ENCODE assay signal across 8 cellular contexts in the genomic region with DNA sequence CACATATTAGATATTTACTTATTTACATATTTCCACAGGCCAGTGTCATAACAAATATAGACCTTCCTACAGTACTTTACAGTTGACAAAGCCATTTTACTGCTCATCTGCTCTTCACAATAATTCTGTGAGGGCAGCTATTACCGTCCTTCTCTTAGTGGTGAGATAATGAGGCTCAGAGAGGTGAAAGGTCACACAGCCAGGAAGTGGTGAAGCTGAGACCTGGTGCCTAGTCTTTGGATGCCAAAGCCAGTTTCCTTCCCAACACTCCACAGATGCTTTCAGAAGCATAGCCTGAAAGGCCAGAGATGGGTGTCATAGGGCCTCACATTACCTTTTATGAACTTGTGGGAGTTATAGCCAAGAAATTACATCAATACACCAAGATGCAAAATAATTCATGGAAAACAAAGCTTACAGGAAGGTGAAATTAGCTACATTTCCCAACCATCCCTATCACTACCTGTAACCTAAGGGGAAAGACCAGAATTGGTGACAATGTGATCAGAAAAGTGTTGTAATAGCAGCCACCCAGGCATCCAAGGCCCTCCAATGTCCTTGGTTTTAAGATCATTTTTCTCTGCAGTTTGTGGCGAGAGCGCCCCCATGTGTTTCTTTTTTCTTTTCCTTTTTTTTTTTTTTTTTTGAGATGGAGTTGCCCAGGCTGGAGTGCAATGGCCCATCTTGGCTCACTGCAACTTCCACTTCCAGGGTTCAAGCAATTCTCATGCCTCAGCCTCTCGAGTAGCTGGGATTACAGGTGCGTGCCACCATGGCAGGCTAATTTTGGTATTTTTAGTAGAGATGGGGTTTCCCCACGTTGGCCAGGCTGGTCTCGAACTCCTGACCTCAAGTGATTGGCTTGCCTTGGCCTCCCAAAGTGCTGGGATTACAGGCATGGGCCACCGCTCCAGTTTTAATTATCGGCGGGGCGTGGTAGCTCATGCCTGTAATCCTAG. TPM values are rescaled to one million over a fixed set of nuclear protein-coding genes. Genes with fewer than 3 reads are reported as not detected.
DNase-seq lines count a peak whose midpoint lies in the region; ATAC-seq, FAIRE-seq and TF ChIP-seq lines count a peak whose summit lies in the region.

No MANE protein-coding gene starts in this region.

- no peaks in the 10 kb centered on the region for H3K79me2 ChIP-seq in OCI-LY3 (ENCODE audit: low read length)

- H3K9ac ChIP-seq in OCI-LY3 (ENCODE audit: low read length): no peak overlapping the region

- H3K4me2 ChIP-seq in OCI-LY3 (ENCODE audit: low read length): no peak overlapping the region

- no peaks in the 10 kb centered on the region for H4K20me1 ChIP-seq in OCI-LY3 (ENCODE audit: insufficient read depth, low read length)

- H3K27ac ChIP-seq in OCI-LY3 (ENCODE audit: low read length): no peak overlapping the region

- no peak overlapping the region for H3K4me3 ChIP-seq in GM12864 (ENCODE audit: low read depth, low read length)
- no peak overlapping the region for H3K4me3 ChIP-seq in OCI-LY3 (ENCODE audit: low read length)
- no peak overlapping the region for H3K4me3 ChIP-seq in epithelial cell of proximal tubule (ENCODE audit: low read depth, low read length)

- no peaks in the 10 kb centered on the region for H3K9me3 ChIP-seq in OCI-LY3 (ENCODE audit: insufficient read depth, low read length)

- H3K4me1 ChIP-seq in OCI-LY3 (ENCODE audit: low read length): no peaks in the 10 kb centered on the region

- FAIRE-seq in urothelium cell line (lab: Jason Lieb, UNC): no peak

- ATAC-seq in HG02571 (IDR thresholded peaks at IDR 0.05; ENCODE audit: unreplicated experiment): no peak

- DNase-seq in AG09319 (ENCODE audit: extremely low read depth, low read depth) (no peak), GM12864 (ENCODE audit: low read depth) (no peak), epithelial cell of proximal tubule (ENCODE audit: low read depth) (no peak), urothelium cell line (ENCODE audit: low spot score) (peak; percentile 25), SW480 (ENCODE audit: low spot score) (no peak)
- DNase-seq in NK-92 treated with Interleukin-12 subunit alpha and Interleukin-12 subunit beta, amount 100 ng/mL, for 24 hours (lab: John Stamatoyannopoulos, UW): no peak

- no peaks in the 10 kb centered on the region for H3K27me3 ChIP-seq in OCI-LY3 (ENCODE audit: low read depth, low read length)

- H3K36me3 ChIP-seq in OCI-LY3 (replicated peaks; ENCODE audit: low read depth, low read length): no peaks in the 10 kb centered on the region

- TF ChIP-seq CTCF in AG09319 (IDR thresholded peaks at IDR 0.05; ENCODE audit: low read depth, low read length) (peak; percentile 30), GM12864 (IDR thresholded peaks at IDR 0.05; ENCODE audit: low read depth, low read length, missing control alignments) (peak; percentile 41), OCI-LY3 (IDR thresholded peaks at IDR 0.05; ENCODE audit: low read depth, low read length) (peak; percentile 32; the same call in 1 of the 2 replicates), epithelial cell of proximal tubule (conservative IDR thresholded peaks at IDR 0.05; ENCODE audit: low read depth, low read length) (peak; percentile 50)

- H2AFZ ChIP-seq in OCI-LY3 (ENCODE audit: low read depth, low read length): no peak overlapping the region

RNA-seq across cellular contexts. Expression of a gene that starts 26.5 kb away (rescaled TPM):
- 1,041 and 1,407 TPM in 2 replicates for total RNA-seq in epithelial cell of proximal tubule
